In the genomic region with DNA sequence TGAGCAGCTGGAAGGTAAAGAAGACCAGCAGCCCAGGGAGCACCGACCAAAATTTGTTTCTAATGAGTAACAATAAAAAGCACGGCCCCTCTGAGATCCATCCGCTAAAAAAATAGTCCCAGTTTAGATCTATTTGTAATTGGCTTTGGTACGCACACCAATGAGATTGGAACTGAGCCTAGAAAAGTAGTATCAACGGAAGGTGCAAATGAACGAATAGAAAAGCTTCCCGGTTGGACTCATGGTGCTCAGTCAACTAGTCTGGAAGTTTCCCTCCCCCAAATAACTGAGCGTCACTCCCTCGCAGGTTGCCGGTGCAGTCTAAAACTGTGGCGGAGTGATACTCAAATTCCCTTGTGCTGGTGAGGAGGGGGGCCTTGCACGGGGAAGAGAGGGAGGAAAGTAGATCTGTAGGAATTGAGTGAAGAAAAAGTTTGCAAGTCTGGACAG, we compare ENCODE assay signal across 8 cellular contexts. TPM values are rescaled to one million over a fixed set of nuclear protein-coding genes. Genes with fewer than 3 reads are reported as not detected.
DNase-seq lines count a peak whose midpoint lies in the region; ATAC-seq and TF ChIP-seq lines count a peak whose summit lies in the region.

Gene COL4A5, plus strand, starts transcription at position 405 of the 450 bp plus-strand sequence. CDS start 288 bp downstream, outside the sequence.

- no peak within 1 kb of the TSS for H3K27ac Mint-ChIP-seq in activated naive CD8-positive, alpha-beta T cell treated with anti-CD3 and anti-CD28 coated beads for 36 hours
- peak within 1 kb of the TSS; percentile 94 for H3K27ac Mint-ChIP-seq in osteocyte (ENCODE audit: unreplicated experiment)

- peaks cover 27% of the 10 kb centered on the region for H3K4me1 ChIP-seq in cardiac muscle cell (ENCODE audit: low read depth)

- no peaks in the 10 kb centered on the region for H3K9me3 ChIP-seq in cardiac muscle cell (ENCODE audit: low read depth)

- no peaks in the 10 kb centered on the region for H3K36me3 ChIP-seq in cardiac muscle cell

- peaks cover 4% of the 10 kb centered on the region for H3K4me1 Mint-ChIP-seq in activated naive CD8-positive, alpha-beta T cell treated with anti-CD3 and anti-CD28 coated beads for 36 hours
- peaks cover 62% of the 10 kb centered on the region for H3K4me1 Mint-ChIP-seq in osteocyte (ENCODE audit: unreplicated experiment)

- no peaks in the 10 kb centered on the region for H3K36me3 Mint-ChIP-seq in activated naive CD8-positive, alpha-beta T cell treated with anti-CD3 and anti-CD28 coated beads for 36 hours
- no peaks in the 10 kb centered on the region for H3K36me3 Mint-ChIP-seq in osteocyte (ENCODE audit: unreplicated experiment)

- peak within 1 kb of the TSS; percentile 93 for H3K27ac ChIP-seq in cardiac muscle cell

- in situ Hi-C loops in G401 (cut with HindIII; ENCODE audit: low sequenced_read_pairs) = no loop called here

- no peak for TF ChIP-seq CTCF in cardiac muscle cell (IDR thresholded peaks at IDR 0.05; ENCODE audit: low read depth, low read length)
- no peak for TF ChIP-seq CTCF in osteocyte (IDR thresholded peaks at IDR 0.05)

- DNase-seq in G401 (ENCODE audit: low spot score) = peak; percentile 1
- peak; percentile 84 for DNase-seq in NCI-H146 treated with DMSO at 0.1 percent for 48 hours (lab: John Stamatoyannopoulos, UW; ENCODE audit: unreplicated experiment)
- DNase-seq in activated naive CD8-positive, alpha-beta T cell treated with anti-CD3 and anti-CD28 coated beads for 36 hours = no peak
- peak; percentile 90 to 92 for DNase-seq in cardiac muscle cell (ENCODE audit: low read depth in 1 of 2, low spot score in 1 of 2)
- peak; percentile 89 for DNase-seq in osteocyte (ENCODE audit: extremely low spot score, unreplicated experiment)

- ATAC-seq in GM18870 (IDR thresholded peaks at IDR 0.05; ENCODE audit: unreplicated experiment) = no peak
- no peak for ATAC-seq in GM21515 (IDR thresholded peaks at IDR 0.05; ENCODE audit: unreplicated experiment)
- ATAC-seq in GM18861 (IDR thresholded peaks at IDR 0.05; ENCODE audit: unreplicated experiment) = no peak

- H3K4me3 Mint-ChIP-seq in activated naive CD8-positive, alpha-beta T cell treated with anti-CD3 and anti-CD28 coated beads for 36 hours = peak within 1 kb of the TSS; percentile 50
- peak within 1 kb of the TSS; percentile 97 for H3K4me3 Mint-ChIP-seq in osteocyte (ENCODE audit: unreplicated experiment)

- H3K27me3 Mint-ChIP-seq in activated naive CD8-positive, alpha-beta T cell treated with anti-CD3 and anti-CD28 coated beads for 36 hours = peaks cover 38% of the 10 kb centered on the region
- H3K27me3 Mint-ChIP-seq in osteocyte (ENCODE audit: unreplicated experiment) = no peaks in the 10 kb centered on the region

- H3K27me3 ChIP-seq in cardiac muscle cell = no peaks in the 10 kb centered on the region

- no peaks in the 10 kb centered on the region for H3K9me3 Mint-ChIP-seq in activated naive CD8-positive, alpha-beta T cell treated with anti-CD3 and anti-CD28 coated beads for 36 hours
- H3K9me3 Mint-ChIP-seq in osteocyte (ENCODE audit: unreplicated experiment) = no peaks in the 10 kb centered on the region

- H3K4me3 ChIP-seq in cardiac muscle cell = peak within 1 kb of the TSS; percentile 90

RNA-seq across cellular contexts. Expression of gene COL4A5, which starts in this region (rescaled TPM):
- total RNA-seq in G401 (2014; rRNA removed; shearing (Covaris generic)) = 0.24 and 3.7 TPM in 2 replicates
- not detected for total RNA-seq in activated naive CD8-positive, alpha-beta T cell treated with anti-CD3 and anti-CD28 coated beads for 36 hours
- total RNA-seq in cardiac muscle cell (228 and 299 TPM in 2 replicates), osteocyte (535 and 547 TPM in 2 replicates)
- 98.0 and 106 TPM in 2 replicates for polyA plus RNA-seq in cardiac muscle cell

Comparison
In these comparisons a context has a peak if more than half of its experiments do, and no peak if none do; other contexts are left out.
1. RNA of gene COL4A5 (total RNA-seq): 535 to 547 TPM in osteocyte and 228 to 299 TPM in cardiac muscle cell; 0.24 to 3.7 TPM in G401 and not detected in activated naive CD8-positive, alpha-beta T cell treated with anti-CD3 and anti-CD28 coated beads for 36 hours; every median in the first group is over 10 times any median in the second.